8 cellular contexts compared by ENCODE assay signal in the genomic region with DNA sequence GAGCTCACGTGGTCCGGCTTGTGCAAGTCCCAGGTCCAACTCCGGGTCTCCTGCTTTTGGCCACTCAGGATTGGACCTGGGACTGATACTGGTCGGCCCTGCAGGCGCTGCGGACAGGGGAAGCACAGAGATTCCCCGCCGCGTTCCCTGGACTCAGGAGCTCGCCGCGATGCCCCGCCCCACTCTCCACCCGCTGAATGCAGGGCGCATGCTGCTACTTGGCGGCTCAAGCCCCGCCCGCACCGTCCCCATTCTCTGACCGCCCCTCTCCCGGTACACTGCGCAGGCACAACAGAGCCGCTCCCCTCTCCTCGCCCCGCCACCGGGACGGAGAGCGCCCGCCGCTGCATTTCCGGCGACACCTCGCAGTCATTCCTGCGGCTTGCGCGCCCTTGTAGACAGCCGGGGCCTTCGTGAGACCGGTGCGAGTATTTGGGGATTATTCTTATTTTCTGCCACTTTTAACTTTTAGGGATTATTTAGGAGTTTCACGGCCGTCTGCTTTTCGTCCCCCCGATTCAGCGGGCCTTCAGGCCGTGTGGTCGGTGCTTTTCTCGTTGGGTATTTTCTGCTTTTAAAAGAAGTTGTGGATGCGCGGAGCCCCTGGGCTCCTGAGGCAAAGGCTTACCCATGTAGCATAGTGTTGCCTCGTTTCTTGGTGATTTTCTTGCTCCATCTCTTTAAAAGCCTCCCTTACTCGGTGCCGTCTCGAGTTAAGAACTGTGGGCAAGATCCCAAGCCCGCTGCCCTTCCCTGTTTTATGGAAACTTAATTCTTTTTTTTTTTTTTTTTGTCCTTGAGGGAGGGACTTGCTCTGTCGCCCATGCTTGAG. TPM values are rescaled to one million over a fixed set of nuclear protein-coding genes. Genes with fewer than 3 reads are reported as not detected.
DNase-seq lines count a peak whose midpoint lies in the region; ATAC-seq, FAIRE-seq and TF ChIP-seq lines count a peak whose summit lies in the region.

Gene TMEM14C (plus strand): TSS at position 251 of the 832 bp plus-strand sequence. CDS start 1,544 bp downstream, outside the sequence.

- H3K27ac ChIP-seq in epithelial cell of prostate, result peak within 1 kb of the TSS; percentile 83

- FAIRE-seq in D721Med (lab: Jason Lieb, UNC), result no peak

- ATAC-seq in GM21526 (IDR thresholded peaks at IDR 0.05; ENCODE audit: low FRiP score, unreplicated experiment), result peak; percentile 96

- no peak for TF ChIP-seq CTCF in D721Med (IDR thresholded peaks at IDR 0.05; ENCODE audit: insufficient read depth, missing control alignments)

- DNase-seq in D721Med (ENCODE audit: insufficient read length, low spot score) (peak; percentile 92), HuH-7.5 (ENCODE audit: low spot score) (peak; percentile 78), OCI-M2 (lab: John Stamatoyannopoulos, UW; ENCODE audit: unreplicated experiment) (peak; percentile 88), activated T-cell treated with anti-CD3 and anti-CD28 coated beads for 48 hours (ENCODE audit: low read depth) (peak; percentile 89), epithelial cell of prostate (ENCODE audit: low read depth, low spot score) (peak; percentile 79), mucosa of gallbladder (ENCODE audit: low spot score) (peak; percentile 99)
- peak; percentile 52 to 75 for DNase-seq in stimulated activated CD8-positive, alpha-beta memory T cell treated with anti-CD3 and anti-CD28 coated beads, Interleukin-4, amount 100 ng/mL, for 4 hours (ENCODE audit: low read depth in 2 of 2, low spot score in 1 of 2)

RNA-seq across cellular contexts. Expression of gene TMEM14C, which starts in this region (rescaled TPM):
- 111 TPM for total RNA-seq in mucosa of gallbladder

Comparison
In these comparisons a context has a peak if more than half of its experiments do, and no peak if none do; other contexts are left out.
1. Peak in every context shown above with its lines: DNase-seq, ATAC-seq and H3K27ac ChIP-seq.